Comparison of ENCODE assay signal across 8 cellular contexts in genomic region chr6:125986295-125986955, GRCh38. TPM values are rescaled to one million over a fixed set of nuclear protein-coding genes. Genes with fewer than 3 reads are reported as not detected.
DNase-seq lines count a peak whose midpoint lies in the region; ATAC-seq and TF ChIP-seq lines count a peak whose summit lies in the region.

Gene TRMT11, plus strand, starts transcription at chr6:125986540. Its CDS starts 11 bp downstream, at chr6:125986551.

- H3K9me2 ChIP-seq in OCI-LY7 (ENCODE audit: insufficient read depth, low read length): no peaks in the 10 kb centered on the region

- ATAC-seq in GM21526 (IDR thresholded peaks at IDR 0.05; ENCODE audit: low FRiP score, unreplicated experiment): peak; percentile 97

- DNase-seq in DMS114 treated with DMSO at 0.1 percent for 48 hours (lab: John Stamatoyannopoulos, UW; ENCODE audit: unreplicated experiment): peak; percentile 78
- peak; percentile 84 for DNase-seq in HuH-7 (ENCODE audit: low spot score)
- DNase-seq in OCI-LY7 (ENCODE audit: low spot score): peak; percentile 87
- peak; percentile 81 for DNase-seq in activated T-cell treated with anti-CD3 and anti-CD28 coated beads for 48 hours (ENCODE audit: low read depth)
- peak; percentile 93 for DNase-seq in esophagus muscularis mucosa (ENCODE audit: extremely low spot score)
- DNase-seq in stimulated activated CD8-positive, alpha-beta memory T cell treated with anti-CD3 and anti-CD28 coated beads, Interleukin-7, amount 100 ng/mL, for 24 hours (ENCODE audit: low read depth): peak; percentile 66

- CTCF ChIA-PET in OCI-LY7 (lab: Charles Lee; ENCODE audit: unreplicated experiment): interaction anchor here (0.6 to 1.9 kb wide), 5 partner anchors 9 to 29 kb away, joined by 3 to 7 read pairs (median 4); partner anchors contain the start of gene HINT3

- POLR2A ChIA-PET in OCI-LY7 (lab: Charles Lee): interaction anchor here (0.5 to 2.8 kb wide), 21 partner anchors 9 to 685 kb away, joined by 3 to 22 read pairs (median 5); partner anchors contain the start of genes HDDC2, HINT3 and NCOA7

- intact Hi-C loops in OCI-LY7 (cut with micrococcal nuclease; ENCODE audit: unreplicated experiment): loop anchor here (1.0 kb wide), 1 partner anchor 206 kb away; no protein-coding TSS in a partner anchor
- intact Hi-C loops in esophagus muscularis mucosa (cut with DNase I): no loop called here

- H3K27ac ChIP-seq in OCI-LY7 (ENCODE audit: low read depth, low read length, poor library complexity, severe bottlenecking): peak within 1 kb of the TSS; percentile 44
- peak within 1 kb of the TSS; percentile 84 to 88 (median 87) for H3K27ac ChIP-seq in esophagus muscularis mucosa (replicated peaks in 1 of 4)
- H3K27ac ChIP-seq in muscle layer of duodenum (ENCODE audit: low read length): peak within 1 kb of the TSS; percentile 89

- no peak for TF ChIP-seq POLR2A in esophagus muscularis mucosa (IDR thresholded peaks at IDR 0.05; ENCODE audit: low read depth)

- TSS peak; percentile 50 for BruUV-seq in OCI-LY7 (replicated peaks; lab: Mats Ljungman, UMichigan)

- H3K27me3 ChIP-seq in esophagus muscularis mucosa: no peaks in the 10 kb centered on the region
- no peaks in the 10 kb centered on the region for H3K27me3 ChIP-seq in muscle layer of duodenum (ENCODE audit: low read depth, low read length)

- H3K79me2 ChIP-seq in OCI-LY7 (ENCODE audit: insufficient read depth, low read depth, low read length): peaks cover 52% of the 10 kb centered on the region

- peak within 1 kb of the TSS; percentile 100 for H2AFZ ChIP-seq in OCI-LY7 (ENCODE audit: low read length)

- no peaks in the 10 kb centered on the region for H3K36me3 ChIP-seq in OCI-LY7 (ENCODE audit: insufficient read depth, low read length)
- H3K36me3 ChIP-seq in esophagus muscularis mucosa: peaks cover 0 to 9% (median 0%) of the 10 kb centered on the region in 4 donors
- H3K36me3 ChIP-seq in muscle layer of duodenum (ENCODE audit: control insufficient read depth in 1 of 2, insufficient read depth in 2 of 2, low read length in 2 of 2): no peaks in the 10 kb centered on the region

- no peaks in the 10 kb centered on the region for H4K20me1 ChIP-seq in OCI-LY7 (ENCODE audit: insufficient read depth, low read length)

- H3K4me3 ChIP-seq in OCI-LY7 (ENCODE audit: low read depth, low read length, poor library complexity, severe bottlenecking): peak within 1 kb of the TSS; percentile 78
- peak within 1 kb of the TSS; percentile 81 to 90 (median 84) for H3K4me3 ChIP-seq in esophagus muscularis mucosa
- H3K4me3 ChIP-seq in muscle layer of duodenum (ENCODE audit: low read depth in 1 of 2, low read length in 2 of 2): peak within 1 kb of the TSS; percentile 94 to 96

- H3K4me1 ChIP-seq in OCI-LY7 (ENCODE audit: insufficient read depth, low read length, poor library complexity, severe bottlenecking): peaks cover 32% of the 10 kb centered on the region
- peaks cover 7 to 44% (median 40%) of the 10 kb centered on the region in 4 donors for H3K4me1 ChIP-seq in esophagus muscularis mucosa
- H3K4me1 ChIP-seq in muscle layer of duodenum (ENCODE audit: control insufficient read depth in 1 of 2, insufficient read depth in 2 of 2, low read length in 2 of 2): peaks cover 9 to 12% of the 10 kb centered on the region in 2 donors

- TF ChIP-seq EP300 in esophagus muscularis mucosa (IDR thresholded peaks at IDR 0.05): no peak

- 2% methylated on average over 29 of the region's 51 CpGs for WGBS in esophagus muscularis mucosa

- H3K9me3 ChIP-seq in OCI-LY7 (ENCODE audit: low read length) (no peaks in the 10 kb centered on the region), esophagus muscularis mucosa (no peaks in the 10 kb centered on the region), muscle layer of duodenum (ENCODE audit: control insufficient read depth in 1 of 2, low read length in 2 of 2) (no peaks in the 10 kb centered on the region)

- peak; percentile 16; the same call in 1 of the 2 replicates for TF ChIP-seq CTCF in OCI-LY7 (conservative IDR thresholded peaks at IDR 0.05; ENCODE audit: low read length)
- no peak for TF ChIP-seq CTCF in esophagus muscularis mucosa (IDR thresholded peaks at IDR 0.05)

- H3K4me2 ChIP-seq in OCI-LY7 (ENCODE audit: low read length): peak within 1 kb of the TSS; percentile 86

RNA-seq across cellular contexts. Expression of gene TRMT11, which starts in this region (rescaled TPM):
- 42.5 and 46.8 TPM in 2 replicates for total RNA-seq in OCI-LY7 (2014; rRNA removed; shearing (Covaris generic))
- total RNA-seq in OCI-LY7 (2022) (31.0 and 32.9 TPM in 2 replicates), esophagus muscularis mucosa (10 to 100 TPM; 16.1 to 24.9 (median 18.8) TPM)

Comparison
In these comparisons a context has a peak if more than half of its experiments do, and no peak if none do; other contexts are left out.
1. Peak in every context shown above with its lines: DNase-seq, ATAC-seq, H3K4me3 ChIP-seq and H3K27ac ChIP-seq.